Comparison of ENCODE assay signal across 23 cellular contexts in the genomic region with DNA sequence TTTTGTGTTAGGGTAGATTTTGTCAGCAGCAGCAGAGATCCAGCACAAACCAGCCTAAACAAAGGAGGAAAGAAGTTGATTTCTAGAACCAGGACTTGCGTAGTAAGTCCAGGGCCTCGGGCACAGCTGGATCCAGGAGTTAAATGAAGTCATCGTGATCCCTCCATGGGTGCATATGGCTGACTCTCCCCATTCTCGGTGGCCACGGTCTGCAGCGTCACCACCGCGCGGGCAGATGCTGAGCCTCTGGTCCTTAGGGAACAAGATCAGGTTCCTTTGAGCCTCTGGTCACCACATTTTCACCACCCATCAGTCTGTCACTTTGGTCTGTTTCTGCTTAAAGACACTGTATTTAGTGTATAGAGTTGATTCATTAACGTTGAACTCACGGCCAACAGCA. TPM values are rescaled to one million over a fixed set of nuclear protein-coding genes. Genes with fewer than 3 reads are reported as not detected.
"Had no signal": no experiment of that assay in that cellular context is flagged by ENCODE, and none has a peak within 500 bp of the region (broad histone marks: within the 10 kb centered on the region; RNA-seq: fewer than 3 reads in every experiment).

No MANE protein-coding gene starts in this region.

- H3K4me3 ChIP-seq: left ventricle myocardium inferior, lung, ovary, smooth muscle cell, tibial nerve, uterus had no signal

- DNase-seq: head of caudate nucleus; hypothalamus; immature natural killer cell; islet precursor cell; left ventricle myocardium inferior; mesendoderm; naive thymus-derived CD4-positive, alpha-beta T cell; ovary; retina; stimulated activated CD4-positive, alpha-beta T cell treated with anti-CD3 and anti-CD28 coated beads, Interleukin-1b, Interleukin-23, amount 100 ng/mL, for 48 hours; stimulated activated CD4-positive, alpha-beta T cell treated with anti-CD3 and anti-CD28 coated beads, Interleukin-2, amount 100 ng/mL, for 48 hours; stimulated activated CD4-positive, alpha-beta T cell treated with anti-CD3 and anti-CD28 coated beads, Interleukin-4, amount 100 ng/mL, for 4 hours; stimulated activated CD8-positive, alpha-beta memory T cell treated with anti-CD3 and anti-CD28 coated beads, Interleukin-4, amount 100 ng/mL, for 48 hours; stimulated activated naive CD4-positive, alpha-beta T cell treated with Interleukin-2 at 50 U/mL for 16 hours; stimulated activated naive CD8-positive, alpha-beta T cell treated with anti-CD3 and anti-CD28 coated beads, Interleukin-15, amount 100 ng/mL, for 72 hours; substantia nigra; uterus had no signal

- H3K9me3 ChIP-seq: left ventricle myocardium inferior, ovary, uterus had no signal

- H3K4me1 ChIP-seq: left ventricle myocardium inferior, tibial nerve, uterus had no signal

- H3K27me3 ChIP-seq: ovary, uterus had no signal

- H3K36me3 ChIP-seq: left ventricle myocardium inferior, ovary, tibial nerve, uterus had no signal

- ATAC-seq: naive thymus-derived CD4-positive, alpha-beta T cell; natural killer cell treated with Interleukin-12 subunit alpha and Interleukin-12 subunit beta and Interleukin-15 and Interleukin-18, amount 100 ng/mL, for 72 hours; right cardiac atrium; stimulated activated memory B cell treated with anti-CD40 and anti-IgM and Interleukin-4, amounts not matched to agents 10 μg/mL and 1 μg/mL and 100 μg/mL, for 72 hours; stimulated activated naive CD8-positive, alpha-beta T cell treated with anti-CD3 and anti-CD28 coated beads, Interleukin-15, amount 100 ng/mL, for 72 hours had no signal

- H3K4me2 ChIP-seq: smooth muscle cell had no signal

- H3K27ac ChIP-seq: left ventricle myocardium inferior, ovary, tibial nerve, uterus had no signal

RNA-seq across cellular contexts. Expression of gene GALNT9, which starts 14.8 kb away (rescaled TPM):
- polyA plus RNA-seq: immature natural killer cell; naive thymus-derived CD4-positive, alpha-beta T cell had no signal
